Comparison of ENCODE assay signal across 15 cellular contexts in genomic region chr15:39628821-39629220, GRCh38. TPM values are rescaled to one million over a fixed set of nuclear protein-coding genes. Genes with fewer than 3 reads are reported as not detected.
DNase-seq lines count a peak whose midpoint lies in the region; ATAC-seq and TF ChIP-seq lines count a peak whose summit lies in the region.
"Had no signal": no experiment of that assay in that cellular context is flagged by ENCODE, and none has a peak within 500 bp of the region (broad histone marks: within the 10 kb centered on the region; RNA-seq: fewer than 3 reads in every experiment).

No MANE protein-coding gene starts in this region.

- no peak overlapping the region for H3K4me3 ChIP-seq in heart right ventricle
- no peak overlapping the region for H3K4me3 ChIP-seq in stomach
- H3K4me3 ChIP-seq: esophagus muscularis mucosa, pancreas had no signal

- H3K27me3 Mint-ChIP-seq in activated T-cell treated with anti-CD3 and anti-CD28 coated beads, Interleukin-2, amount 50 U/mL, for 24 hours, result no peaks in the 10 kb centered on the region

- peaks cover 11% of the 10 kb centered on the region for H3K9me3 Mint-ChIP-seq in activated T-cell treated with anti-CD3 and anti-CD28 coated beads, Interleukin-2, amount 50 U/mL, for 24 hours
- peaks cover 0 to 17% of the 10 kb centered on the region in 2 donors for H3K9me3 Mint-ChIP-seq in activated naive CD4-positive, alpha-beta T cell treated with anti-CD3 and anti-CD28 coated beads, Interleukin-2, amount 50 U/mL, for 72 hours

- peaks cover 13% of the 10 kb centered on the region for H3K36me3 Mint-ChIP-seq in activated T-cell treated with anti-CD3 and anti-CD28 coated beads, Interleukin-2, amount 50 U/mL, for 24 hours (ENCODE audit: low read depth)
- H3K36me3 Mint-ChIP-seq in activated naive CD4-positive, alpha-beta T cell treated with anti-CD3 and anti-CD28 coated beads, Interleukin-2, amount 50 U/mL, for 72 hours, result peaks cover 4 to 34% of the 10 kb centered on the region in 2 donors

- peaks cover 76% of the 10 kb centered on the region for H3K4me1 Mint-ChIP-seq in activated T-cell treated with anti-CD3 and anti-CD28 coated beads, Interleukin-2, amount 50 U/mL, for 24 hours (ENCODE audit: low read depth)

- DNase-seq in activated T-cell treated with anti-CD3 and anti-CD28 coated beads, Interleukin-2, amount 50 U/mL, for 24 hours, result no peak
- DNase-seq in activated T-cell treated with anti-CD3 and anti-CD28 coated beads, Interleukin-2, amount 50 U/mL, for 1 hour, result no peak
- DNase-seq in activated naive CD4-positive, alpha-beta T cell treated with anti-CD3 and anti-CD28 coated beads, Interleukin-2, amount 50 U/mL, for 72 hours (ENCODE audit: low spot score in 2 of 2), result no peak
- DNase-seq in heart right ventricle (no peak), stomach (no peak), iPS-NIHi7 (ENCODE audit: extremely low spot score) (no peak), Ammon's horn (ENCODE audit: low spot score) (no peak)
- DNase-seq: amniotic stem cell, islet precursor cell, NCI-H187 treated with DMSO at 0.1 percent for 48 hours, OCI-M1, WERI-Rb-1 had no signal

- WGBS in heart right ventricle, 2 donors, result 37 to 50% methylated on average over 6 of the region's 6 CpGs
- whole genome bisulfite sequencing in stomach, 5 donors, result 63 to 83% (median 71%) methylated on average over 6 of the region's 6 CpGs

- H3K36me3 ChIP-seq in heart right ventricle (no peaks in the 10 kb centered on the region), stomach (no peaks in the 10 kb centered on the region)
- H3K36me3 ChIP-seq: esophagus muscularis mucosa, pancreas, WERI-Rb-1 had no signal

- H3K4me1 ChIP-seq in heart right ventricle, result peaks cover 21 to 70% (median 47%) of the 10 kb centered on the region in 9 donors
- peaks cover 9 to 40% (median 28%) of the 10 kb centered on the region in 4 donors for H3K4me1 ChIP-seq in stomach

- peak overlapping the region; percentile 87 for H3K27ac Mint-ChIP-seq in activated T-cell treated with anti-CD3 and anti-CD28 coated beads, Interleukin-2, amount 50 U/mL, for 24 hours
- H3K27ac Mint-ChIP-seq in activated naive CD4-positive, alpha-beta T cell treated with anti-CD3 and anti-CD28 coated beads, Interleukin-2, amount 50 U/mL, for 72 hours, result peak overlapping the region; percentile 62 to 88

- ATAC-seq in activated naive CD4-positive, alpha-beta T cell treated with anti-CD3 and anti-CD28 coated beads, Interleukin-2, amount 50 U/mL, for 72 hours, result no peak
- ATAC-seq in heart right ventricle (peak in 1 of 8 donors; percentile 20), GM21786 (IDR thresholded peaks at IDR 0.05; ENCODE audit: unreplicated experiment) (no peak)

- TF ChIP-seq EP300 in stomach (IDR thresholded peaks at IDR 0.05), result no peak

- TF ChIP-seq CTCF in heart right ventricle (IDR thresholded peaks at IDR 0.05), result no peak
- TF ChIP-seq CTCF in stomach (IDR thresholded peaks at IDR 0.05), result no peak

- H3K27me3 ChIP-seq in heart right ventricle (no peaks in the 10 kb centered on the region), stomach (no peaks in the 10 kb centered on the region)
- H3K27me3 ChIP-seq: esophagus muscularis mucosa, pancreas had no signal

- no peak overlapping the region for H3K4me3 Mint-ChIP-seq in activated T-cell treated with anti-CD3 and anti-CD28 coated beads, Interleukin-2, amount 50 U/mL, for 24 hours

- H3K27ac ChIP-seq in heart right ventricle (peak overlapping the region; percentile 32 to 88 (median 78)), stomach (peak overlapping the region in 4 of 5 donors; percentile 24 to 61 (median 57))
- H3K27ac ChIP-seq: pancreas, WERI-Rb-1 had no signal

- intact Hi-C loops in heart right ventricle (cut with DNase I) (loop anchor here in 2 of 10 donors (5.0 to 10.0 kb wide), 2 partner anchors 58 to 126 kb away; no protein-coding TSS in a partner anchor), stomach (cut with DNase I; ENCODE audit: low total_unique reads) (no loop called here)

- no peak for TF ChIP-seq POLR2A in stomach (IDR thresholded peaks at IDR 0.05)

- H3K9me3 ChIP-seq in heart right ventricle, result no peaks in the 10 kb centered on the region
- H3K9me3 ChIP-seq in stomach, result no peaks in the 10 kb centered on the region
- H3K9me3 ChIP-seq: esophagus muscularis mucosa, pancreas had no signal

RNA-seq across cellular contexts. Expression of gene THBS1, which starts 47.9 kb away (rescaled TPM):
- total RNA-seq in activated naive CD4-positive, alpha-beta T cell treated with anti-CD3 and anti-CD28 coated beads, Interleukin-2, amount 50 U/mL, for 72 hours, result 1 to 10 TPM in 1 of 2 donors, under 1 TPM in 1; 0.46 to 7.5 TPM
- 1,000 to 10,000 TPM in 1 of 10 donors, 100 to 1,000 TPM in 5, 10 to 100 TPM in 4; 46.8 to 1,109 (median 113) TPM for total RNA-seq in heart right ventricle
- 10 to 100 TPM; 12.9 to 93.2 TPM for polyA plus RNA-seq in heart right ventricle
- 100 to 1,000 TPM; 112 to 842 (median 505) TPM for total RNA-seq in stomach
- polyA plus RNA-seq in stomach, result 10 to 100 TPM; 12.9 to 18.2 (median 16.0) TPM

Comparison
In these comparisons a context has a peak if more than half of its experiments do, and no peak if none do; other contexts are left out.
1. RNA of gene THBS1, which starts 47.9 kb away (total RNA-seq): 112 to 842 TPM in stomach and 46.8 to 1,109 TPM in heart right ventricle; 0.46 to 7.5 TPM in activated naive CD4-positive, alpha-beta T cell treated with anti-CD3 and anti-CD28 coated beads, Interleukin-2, amount 50 U/mL, for 72 hours; every median in the first group is over 4 times any median in the second.